In the genomic region with DNA sequence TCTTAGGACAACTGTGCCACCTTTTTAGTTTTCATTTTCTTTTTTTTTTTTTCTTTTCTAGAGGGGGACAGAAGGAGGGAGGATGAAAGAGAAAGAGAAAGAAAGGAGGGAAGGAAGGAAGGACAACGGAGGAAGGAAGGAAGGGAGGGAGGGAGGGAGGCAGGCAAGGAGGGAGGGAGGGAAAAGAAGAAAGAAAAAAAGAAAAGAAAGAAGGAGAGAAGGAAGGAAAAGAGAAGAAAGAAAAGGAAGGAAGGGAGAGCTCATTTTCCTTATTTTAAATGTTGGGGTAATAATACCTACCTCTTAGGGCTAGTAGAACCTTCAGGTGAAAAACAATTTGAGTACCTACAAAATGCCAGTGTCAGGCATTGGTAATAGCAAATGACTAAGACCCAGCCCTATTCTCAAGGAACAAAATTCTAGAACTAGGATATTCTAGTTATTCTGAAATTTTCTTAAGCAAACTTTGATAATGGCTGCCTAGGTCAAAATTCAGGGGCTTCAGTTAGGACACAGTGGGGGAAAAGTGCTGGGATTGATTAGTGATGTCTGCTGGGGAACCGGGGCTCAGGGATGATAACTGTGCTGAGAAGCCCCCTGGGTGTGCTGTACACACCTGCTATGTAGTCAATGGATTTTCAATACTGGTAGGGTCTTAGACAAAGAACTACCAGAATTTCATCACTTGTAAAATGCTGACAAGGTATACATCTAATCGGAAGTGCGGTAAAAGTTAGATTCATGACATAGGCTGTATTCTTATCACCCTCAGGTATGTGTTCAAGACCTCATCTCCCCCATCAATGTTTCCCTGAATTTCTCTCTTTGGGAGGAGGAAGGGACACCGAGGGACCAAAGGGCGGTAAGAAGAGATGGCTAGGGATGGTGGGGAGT, we compare ENCODE assay signal across 23 cellular contexts. TPM values are rescaled to one million over a fixed set of nuclear protein-coding genes. Genes with fewer than 3 reads are reported as not detected.
DNase-seq lines count a peak whose midpoint lies in the region; ATAC-seq and TF ChIP-seq lines count a peak whose summit lies in the region.
"Had no signal": no experiment of that assay in that cellular context is flagged by ENCODE, and none has a peak within 500 bp of the region (broad histone marks: within the 10 kb centered on the region; RNA-seq: fewer than 3 reads in every experiment).

No MANE protein-coding gene starts in this region.

- no peaks in the 10 kb centered on the region for H3K27me3 Mint-ChIP-seq in activated T-cell treated with anti-CD3 and anti-CD28 coated beads, Interleukin-2, amount 50 U/mL, for 24 hours
- H3K27me3 Mint-ChIP-seq in activated naive CD8-positive, alpha-beta T cell = no peaks in the 10 kb centered on the region
- no peaks in the 10 kb centered on the region for H3K27me3 Mint-ChIP-seq in natural killer cell (ENCODE audit: low read depth in 2 of 2)
- H3K27me3 Mint-ChIP-seq: naive B cell had no signal

- DNase-seq in activated T-cell treated with anti-CD3 and anti-CD28 coated beads, Interleukin-2, amount 50 U/mL, for 24 hours = no peak
- no peak for DNase-seq in activated T-cell treated with anti-CD3 and anti-CD28 coated beads, Interleukin-2, amount 50 U/mL, for 48 hours
- DNase-seq in H7 (peak; percentile 31), natural killer cell (no peak)
- DNase-seq: amygdala, esophagus squamous epithelium, hippocampal formation, left ventricle myocardium inferior, naive B cell, NCI-H1694 treated with DMSO at 0.1 percent for 48 hours, retina, RPMI8226 had no signal

- no peak overlapping the region for H3K4me3 ChIP-seq in H7 (ENCODE audit: insufficient read depth, low read depth, low read length)
- H3K4me3 ChIP-seq: breast epithelium, coronary artery, esophagus squamous epithelium, gastroesophageal sphincter, left ventricle myocardium inferior had no signal

- H3K36me3 Mint-ChIP-seq in activated T-cell treated with anti-CD3 and anti-CD28 coated beads, Interleukin-2, amount 50 U/mL, for 24 hours (ENCODE audit: low read depth) = peaks cover 74% of the 10 kb centered on the region
- peaks cover 5% of the 10 kb centered on the region for H3K36me3 Mint-ChIP-seq in activated naive CD8-positive, alpha-beta T cell
- H3K36me3 Mint-ChIP-seq in natural killer cell = peaks cover 8% of the 10 kb centered on the region

- no peaks in the 10 kb centered on the region for H3K36me3 ChIP-seq in H7 (replicated peaks; ENCODE audit: control insufficient read depth, insufficient read depth, low read length)
- H3K36me3 ChIP-seq: breast epithelium, esophagus squamous epithelium, gastroesophageal sphincter, left ventricle myocardium inferior had no signal

- H3K9me3 Mint-ChIP-seq in activated T-cell treated with anti-CD3 and anti-CD28 coated beads, Interleukin-2, amount 50 U/mL, for 24 hours = no peaks in the 10 kb centered on the region
- no peaks in the 10 kb centered on the region for H3K9me3 Mint-ChIP-seq in activated naive CD8-positive, alpha-beta T cell (ENCODE audit: low read depth)
- H3K9me3 Mint-ChIP-seq in natural killer cell = no peaks in the 10 kb centered on the region
- H3K9me3 Mint-ChIP-seq: naive B cell; T-helper 1 cell treated with Interleukin-12 subunit alpha and Interleukin-12 subunit beta and Interleukin-4 antibody, amounts not matched to agents 30 μg/mL and 1 μg/mL, for 36 hours had no signal

- ATAC-seq in natural killer cell (no peak), GM18520 (IDR thresholded peaks at IDR 0.05; ENCODE audit: unreplicated experiment) (no peak), GM18519 (IDR thresholded peaks at IDR 0.05; ENCODE audit: low FRiP score, unreplicated experiment) (no peak), GM21381 (IDR thresholded peaks at IDR 0.05; ENCODE audit: unreplicated experiment) (no peak)
- ATAC-seq: gastroesophageal sphincter had no signal

- intact Hi-C loops in natural killer cell (cut with micrococcal nuclease) = no loop called here

- no peaks in the 10 kb centered on the region for H3K27me3 ChIP-seq in H7 (ENCODE audit: control insufficient read depth, insufficient read depth, low read length)
- H3K27me3 ChIP-seq: breast epithelium, esophagus squamous epithelium had no signal

- H3K4me3 Mint-ChIP-seq in activated T-cell treated with anti-CD3 and anti-CD28 coated beads, Interleukin-2, amount 50 U/mL, for 24 hours = no peak overlapping the region
- no peak overlapping the region for H3K4me3 Mint-ChIP-seq in activated naive CD8-positive, alpha-beta T cell
- no peak overlapping the region for H3K4me3 Mint-ChIP-seq in natural killer cell
- H3K4me3 Mint-ChIP-seq: naive B cell; T-helper 1 cell treated with Interleukin-12 subunit alpha and Interleukin-12 subunit beta and Interleukin-4 antibody, amounts not matched to agents 30 μg/mL and 1 μg/mL, for 36 hours had no signal

- TF ChIP-seq CTCF in natural killer cell (IDR thresholded peaks at IDR 0.05) = no peak

- peak overlapping the region; percentile 87 for H3K27ac Mint-ChIP-seq in activated T-cell treated with anti-CD3 and anti-CD28 coated beads, Interleukin-2, amount 50 U/mL, for 24 hours
- H3K27ac Mint-ChIP-seq in activated naive CD8-positive, alpha-beta T cell = peak overlapping the region; percentile 89
- H3K27ac Mint-ChIP-seq in natural killer cell = peak overlapping the region; percentile 72 to 76
- H3K27ac Mint-ChIP-seq: T-helper 1 cell treated with Interleukin-12 subunit alpha and Interleukin-12 subunit beta and Interleukin-4 antibody, amounts not matched to agents 30 μg/mL and 1 μg/mL, for 36 hours had no signal

- H3K4me1 Mint-ChIP-seq in activated T-cell treated with anti-CD3 and anti-CD28 coated beads, Interleukin-2, amount 50 U/mL, for 24 hours (ENCODE audit: low read depth) = peaks cover 2% of the 10 kb centered on the region
- H3K4me1 Mint-ChIP-seq in activated naive CD8-positive, alpha-beta T cell (ENCODE audit: low read depth) = peaks cover 7% of the 10 kb centered on the region
- H3K4me1 Mint-ChIP-seq in natural killer cell = peaks cover 12 to 15% of the 10 kb centered on the region in 2 donors

RNA-seq across cellular contexts. Expression of a gene that starts 22.7 kb away (rescaled TPM):
- total RNA-seq in H7 (2014; rRNA removed; shearing (Covaris generic)) = 55.2 and 55.3 TPM in 2 replicates
- total RNA-seq in natural killer cell = 1 to 10 TPM; 3.3 to 7.2 (median 5.6) TPM

RNA-seq across cellular contexts. Expression of a gene that starts 31.0 kb away (rescaled TPM):
- total RNA-seq in H7 (2014; rRNA removed; shearing (Covaris generic)) = 14.5 and 16.2 TPM in 2 replicates
- total RNA-seq in natural killer cell = 1 to 10 TPM; 5.0 to 8.6 (median 6.3) TPM

RNA-seq across cellular contexts. Expression of a gene that starts 31.1 kb away (rescaled TPM):
- total RNA-seq in H7 (2014; rRNA removed; shearing (Covaris generic)) = 0.03 and 0.11 TPM in 2 replicates
- 1,000 to 10,000 TPM; 1,131 to 1,260 (median 1,176) TPM for total RNA-seq in natural killer cell
- total RNA-seq: LHCN-M2, osteocyte, SK-MEL-5 had no signal

RNA-seq across cellular contexts. Expression of a gene that starts 54.5 kb away (rescaled TPM):
- 10.2 and 13.8 TPM in 2 replicates for total RNA-seq in H7 (2014; rRNA removed; shearing (Covaris generic))
- 10 to 100 TPM in 2 of 3 donors, 1 to 10 TPM in 1; 9.6 to 13.0 (median 11.7) TPM for total RNA-seq in natural killer cell

RNA-seq across cellular contexts. Expression of a gene that starts 58.0 kb away (rescaled TPM):
- 8.2 and 9.8 TPM in 2 replicates for total RNA-seq in H7 (2014; rRNA removed; shearing (Covaris generic))
- total RNA-seq in natural killer cell = 10 to 100 TPM; 25.5 to 37.6 (median 35.0) TPM

Comparison
In these comparisons a context has a peak if more than half of its experiments do, and no peak if none do; other contexts are left out.
1. RNA of a gene that starts 31.1 kb away (total RNA-seq): 1,131 to 1,260 TPM in natural killer cell; 0.03 to 0.11 TPM in H7; every median in the first group is over 1,000 times any median in the second.
2. Peak in every context shown above with its lines, with median percentiles within 50 percentile points of each other: H3K27ac Mint-ChIP-seq.